10 cellular contexts compared by ENCODE assay signal in the genomic region with DNA sequence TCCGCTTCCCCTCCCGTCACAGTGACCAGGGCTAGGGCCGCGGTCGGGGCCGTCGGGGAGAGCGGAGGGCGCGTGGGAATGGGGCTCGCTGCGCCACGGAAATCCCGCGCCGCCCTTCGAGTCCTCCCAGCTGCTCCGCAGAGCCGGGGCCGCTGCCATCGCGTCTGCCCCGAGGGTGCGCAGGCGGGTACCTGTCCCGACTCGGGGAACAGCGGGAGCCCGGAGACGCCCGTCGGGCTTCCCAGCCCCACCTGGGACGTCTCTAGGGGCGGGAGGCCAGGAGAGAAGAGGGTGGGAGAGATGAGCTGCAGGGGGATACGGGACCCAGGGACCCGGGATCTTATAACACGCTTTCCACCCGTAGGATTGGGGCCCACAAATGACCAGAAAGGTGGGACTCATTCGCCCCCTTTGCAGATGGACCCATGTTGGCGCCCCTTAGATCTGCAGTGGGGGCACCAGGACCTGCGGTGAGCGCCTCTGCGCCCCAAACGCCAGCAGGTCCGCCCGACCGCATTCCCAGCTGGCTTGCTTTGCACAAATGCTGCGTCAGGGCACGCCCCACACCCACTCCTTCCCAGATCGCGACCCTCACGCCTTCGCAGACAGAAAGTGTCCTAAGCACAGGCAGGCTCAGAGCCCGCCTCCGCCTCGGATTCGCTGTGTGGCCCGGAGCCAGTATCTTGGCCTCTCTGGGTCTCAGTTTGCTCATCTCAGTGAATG. TPM values are rescaled to one million over a fixed set of nuclear protein-coding genes. Genes with fewer than 3 reads are reported as not detected.
DNase-seq lines count a peak whose midpoint lies in the region; ATAC-seq, FAIRE-seq and TF ChIP-seq lines count a peak whose summit lies in the region.
"Not testable (repeated sequence)": the region's sequence is repeated elsewhere in the genome, so short reads cannot be mapped to it uniquely, and the experiment has no call there.
"Had no signal": no experiment of that assay in that cellular context is flagged by ENCODE, and none has a peak within 500 bp of the region (broad histone marks: within the 10 kb centered on the region; RNA-seq: fewer than 3 reads in every experiment).

No MANE protein-coding gene starts in this region.

- peak; percentile 97 for FAIRE-seq in bronchial epithelial cell (lab: Jason Lieb, UNC)

- DNase-seq in bronchial epithelial cell (ENCODE audit: low read depth); heart right ventricle: not testable (repeated sequence)

- H3K9me3 ChIP-seq in heart right ventricle; mucosa of rectum (ENCODE audit: control insufficient read depth in 2 of 2, low read length in 2 of 2): not testable (repeated sequence)

- H3K27ac ChIP-seq in heart right ventricle (peak overlapping the region in 7 of 10 donors; percentile 65 to 81 (median 70)), skin epidermis (peak overlapping the region; percentile 22 to 97 (median 84))
- H3K27ac ChIP-seq in mucosa of rectum (ENCODE audit: low read depth in 2 of 2, low read length in 2 of 2), result not testable (repeated sequence)

- H3K27me3 ChIP-seq in bronchial epithelial cell (ENCODE audit: control insufficient read depth, insufficient read depth, low read length); heart right ventricle; mucosa of rectum (ENCODE audit: control insufficient read depth in 2 of 2, insufficient read depth in 2 of 2, low read length in 2 of 2): not testable (repeated sequence)

- intact Hi-C loops in heart right ventricle (cut with DNase I), result not testable (repeated sequence)

- H3K9ac ChIP-seq in mucosa of rectum (ENCODE audit: low read depth in 1 of 2, low read length in 2 of 2), result peak overlapping the region in 1 of 2 donors; percentile 14

- H3K4me1 ChIP-seq in heart right ventricle, result peaks cover 0 to 12% (median 6%) of the 10 kb centered on the region in 9 donors
- not testable (repeated sequence) for H3K4me1 ChIP-seq in mucosa of rectum (ENCODE audit: control insufficient read depth in 2 of 2, insufficient read depth in 2 of 2, low read length in 2 of 2)

- ATAC-seq in HG02678 (IDR thresholded peaks at IDR 0.05; ENCODE audit: unreplicated experiment) (peak; percentile 27), SK-N-SH treated with all-trans-retinoic acid at 6 μM for 48 hours (peak; percentile 30; the same call in 2 of the 3 replicates), heart right ventricle (peak; percentile 3 to 58 (median 22))

- TF ChIP-seq CTCF in GM12875 (IDR thresholded peaks at IDR 0.05; ENCODE audit: borderline replicate concordance, insufficient read depth, low read depth, low read length); bronchial epithelial cell (IDR thresholded peaks at IDR 0.05; ENCODE audit: insufficient read depth, low read length, severe bottlenecking); heart right ventricle (IDR thresholded peaks at IDR 0.05): not testable (repeated sequence)

- not testable (repeated sequence) for H3K36me3 ChIP-seq in bronchial epithelial cell (ENCODE audit: control insufficient read depth, insufficient read depth, low read length); heart right ventricle; mucosa of rectum (ENCODE audit: control insufficient read depth in 2 of 2, insufficient read depth in 2 of 2, low read length in 2 of 2)

- 3 to 9% methylated on average over 22 to 26 of the region's 58 CpGs for WGBS in heart right ventricle, 2 donors

- peak overlapping the region; percentile 5 for H3K4me3 ChIP-seq in GM12875 (ENCODE audit: low read depth, low read length)
- peak overlapping the region; percentile 10 for H3K4me3 ChIP-seq in bronchial epithelial cell (ENCODE audit: low read depth, low read length)
- H3K4me3 ChIP-seq in heart right ventricle, result peak overlapping the region in 9 of 10 donors; percentile 10 to 53 (median 42)
- peak overlapping the region; percentile 26 to 48 for H3K4me3 ChIP-seq in mucosa of rectum (ENCODE audit: low read length in 2 of 2)
- peak overlapping the region; percentile 21 to 43 (median 31) for H3K4me3 ChIP-seq in skin epidermis

RNA-seq across cellular contexts. Expression of a gene that starts 2.9 kb away (rescaled TPM):
- total RNA-seq in bronchial epithelial cell, result 11.3 and 406 TPM in 2 replicates
- not detected for total RNA-seq in heart right ventricle
- not detected for polyA plus RNA-seq in heart right ventricle
- total RNA-seq: dermis microvascular lymphatic vessel endothelial cell, mucosa of gallbladder, NCI-H460 had no signal

RNA-seq across cellular contexts. Expression of a gene that starts 18.6 kb away (rescaled TPM):
- total RNA-seq in bronchial epithelial cell (1,636 and 4,049 TPM in 2 replicates), heart right ventricle (under 1 TPM in 1 of 10 donors, not detected in 9; 0.60 TPM)
- under 1 TPM in 1 of 2 donors, not detected in 1; 0.19 TPM for polyA plus RNA-seq in heart right ventricle
- total RNA-seq: NCI-H460 had no signal

RNA-seq across cellular contexts. Expression of a gene that starts 26.1 kb away (rescaled TPM):
- 6.6 and 6.8 TPM in 2 replicates for total RNA-seq in bronchial epithelial cell
- total RNA-seq in heart right ventricle, result 1 to 10 TPM in 2 of 10 donors, under 1 TPM in 8; 0.15 to 1.5 (median 0.59) TPM
- 1 to 10 TPM; 1.1 to 3.6 TPM for polyA plus RNA-seq in heart right ventricle
- total RNA-seq: dermis microvascular lymphatic vessel endothelial cell had no signal

RNA-seq across cellular contexts. Expression of a gene that starts 42.4 kb away (rescaled TPM):
- total RNA-seq in bronchial epithelial cell (0.64 and 1.1 TPM in 2 replicates), heart right ventricle (1 to 10 TPM in 2 of 10 donors, under 1 TPM in 6, not detected in 2; 0.16 to 2.0 (median 0.81) TPM)
- polyA plus RNA-seq in heart right ventricle, result 1 to 10 TPM in 1 of 2 donors, under 1 TPM in 1; 0.30 to 2.6 TPM
- total RNA-seq: dermis microvascular lymphatic vessel endothelial cell, NCI-H460 had no signal

Comparison
In these comparisons a context has a peak if more than half of its experiments do, and no peak if none do; other contexts are left out.
1. RNA of a gene that starts 2.9 kb away (total RNA-seq): 11.3 to 406 TPM in bronchial epithelial cell; not detected in heart right ventricle; every median in the first group is over 10 times any median in the second.
2. RNA of a gene that starts 18.6 kb away (total RNA-seq): 1,636 to 4,049 TPM in bronchial epithelial cell; 0.60 TPM in heart right ventricle; every median in the first group is over 1,000 times any median in the second.
3. Peak in every context shown above with its lines, with median percentiles within 50 percentile points of each other: H3K4me3 ChIP-seq and ATAC-seq.